In the genomic region with DNA sequence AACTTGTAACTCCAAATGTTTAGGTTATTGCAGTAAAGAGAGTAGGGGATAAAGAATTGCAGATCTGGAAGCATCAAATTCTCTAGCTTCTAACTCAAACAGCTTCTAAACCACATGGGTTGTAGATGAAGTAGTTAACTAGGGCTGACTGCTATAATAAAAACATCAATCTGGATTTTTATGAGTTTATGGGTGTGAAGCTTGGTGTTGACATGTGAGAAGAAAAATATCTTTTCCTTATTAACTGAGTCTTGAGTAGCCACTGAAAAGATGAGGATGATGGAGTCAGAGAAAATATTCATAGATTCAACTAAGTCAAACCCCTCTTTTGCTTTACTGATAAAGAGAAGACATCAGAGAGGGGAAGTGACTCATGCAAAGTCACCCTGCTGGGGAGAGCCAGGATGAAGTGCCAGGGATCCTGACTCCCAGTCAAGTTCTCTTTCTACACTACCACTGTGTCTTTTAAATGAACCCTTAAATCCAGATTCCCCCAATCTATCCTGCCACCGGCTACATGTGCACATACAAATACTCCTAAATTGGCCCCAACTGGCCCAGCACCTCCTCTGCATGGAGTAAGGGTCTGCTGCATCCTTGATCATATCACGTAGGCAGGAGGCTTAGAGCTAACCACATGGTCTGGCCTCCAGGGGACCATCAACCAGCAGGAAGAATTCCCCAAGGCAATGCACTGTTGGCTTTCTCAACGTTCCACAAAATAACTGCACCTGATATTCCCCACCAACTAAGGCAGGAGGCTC, we compare ENCODE assay signal across 30 cellular contexts.
A peak's percentile ranks its signal among the peaks of the same experiment; 100 is the strongest.
DNase-seq lines count a peak whose midpoint lies in the region; ATAC-seq and TF ChIP-seq lines count a peak whose summit lies in the region.
"Had no signal": no experiment of that assay in that cellular context is flagged by ENCODE, and none has a peak within 500 bp of the region (broad histone marks: within the 10 kb centered on the region; RNA-seq: fewer than 3 reads in every experiment).

No MANE protein-coding gene starts in this region.

- peaks cover 11% of the 10 kb centered on the region for H3K9me3 Mint-ChIP-seq in endodermal cell
- H3K9me3 Mint-ChIP-seq: activated CD4-positive, alpha-beta T cell treated with anti-CD3 and anti-CD28 coated beads, Interleukin-2, amount 10 ng/mL, durations not matched to agents 24 days and 14 days had no signal

- no peak for ATAC-seq in left ventricle myocardium superior
- ATAC-seq: pancreas, right cardiac atrium, T-helper 17 cell had no signal

- TF ChIP-seq CTCF in right atrium auricular region (IDR thresholded peaks at IDR 0.05), result no peak
- no peak for TF ChIP-seq CTCF in NB4 (IDR thresholded peaks at IDR 0.05; ENCODE audit: low read depth, low read length)
- no peak for TF ChIP-seq CTCF in endodermal cell (conservative IDR thresholded peaks at IDR 0.05)
- TF ChIP-seq CTCF in dorsolateral prefrontal cortex (IDR thresholded peaks at IDR 0.05 in 54 of 56, conservative IDR thresholded peaks at IDR 0.05 in 2 of 56; ENCODE audit: low read depth in 1 of 56, partially characterized antibody in 56 of 56), result no peak

- H3K27me3 ChIP-seq in right atrium auricular region, result no peaks in the 10 kb centered on the region
- peaks cover 16% of the 10 kb centered on the region for H3K27me3 ChIP-seq in endodermal cell (ENCODE audit: control insufficient read depth, insufficient read depth, low read length, poor library complexity, severe bottlenecking)
- H3K27me3 ChIP-seq in dorsolateral prefrontal cortex, result no peaks in the 10 kb centered on the region
- H3K27me3 ChIP-seq: pancreas, Peyer's patch had no signal

- no peak overlapping the region for H3K4me3 Mint-ChIP-seq in endodermal cell
- H3K4me3 Mint-ChIP-seq: activated CD4-positive, alpha-beta T cell treated with anti-CD3 and anti-CD28 coated beads, Interleukin-2, amount 10 ng/mL, durations not matched to agents 24 days and 14 days; T-helper 17 cell had no signal

- H3K4me3 ChIP-seq in right atrium auricular region (no peak overlapping the region), NB4 (ENCODE audit: low read depth, low read length) (no peak overlapping the region), endodermal cell (ENCODE audit: low read length) (no peak overlapping the region), dorsolateral prefrontal cortex (no peak overlapping the region)
- H3K4me3 ChIP-seq: lung, pancreas, Peyer's patch, SK-N-MC, spleen, transverse colon had no signal

- no peaks in the 10 kb centered on the region for H3K9me3 ChIP-seq in right atrium auricular region
- no peaks in the 10 kb centered on the region for H3K9me3 ChIP-seq in endodermal cell (ENCODE audit: control insufficient read depth, low read length)
- H3K9me3 ChIP-seq: Caco-2, pancreas, Peyer's patch, transverse colon had no signal

- H3K4me1 ChIP-seq in right atrium auricular region (no peaks in the 10 kb centered on the region), endodermal cell (ENCODE audit: control insufficient read depth, insufficient read depth, low read length) (no peaks in the 10 kb centered on the region)
- H3K4me1 ChIP-seq: Caco-2, pancreas, Peyer's patch, spleen had no signal

- peaks cover 2% of the 10 kb centered on the region for H3K36me3 Mint-ChIP-seq in endodermal cell (ENCODE audit: low read depth)

- no peak overlapping the region for H3K9ac ChIP-seq in endodermal cell (ENCODE audit: extremely low read depth, low read length, poor library complexity, severe bottlenecking)

- no peak overlapping the region for H3K27ac ChIP-seq in right atrium auricular region
- H3K27ac ChIP-seq in endodermal cell (ENCODE audit: low read depth, low read length), result no peak overlapping the region
- no peak overlapping the region for H3K27ac ChIP-seq in dorsolateral prefrontal cortex
- H3K27ac ChIP-seq: C4-2B, pancreas, Peyer's patch, SK-N-MC, spleen, transverse colon, WERI-Rb-1 had no signal

- WGBS in endodermal cell (ENCODE audit: insufficient coverage in 1 of 2, insufficient read length in 1 of 2), 2 experiments, result 73 to 82% methylated on average over 2 to 3 of the region's 3 CpGs

- no peak overlapping the region for H3K27ac Mint-ChIP-seq in endodermal cell
- H3K27ac Mint-ChIP-seq: activated CD4-positive, alpha-beta T cell treated with anti-CD3 and anti-CD28 coated beads, Interleukin-2, amount 10 ng/mL, durations not matched to agents 24 days and 14 days; T-helper 17 cell had no signal

- peaks cover 18% of the 10 kb centered on the region for H3K27me3 Mint-ChIP-seq in endodermal cell (ENCODE audit: insufficient read depth)

- no peak for TF ChIP-seq POLR2A in NB4 (IDR thresholded peaks at IDR 0.05; ENCODE audit: extremely low read depth, insufficient read length)

- H3K4me1 Mint-ChIP-seq in endodermal cell, result peaks cover 14% of the 10 kb centered on the region
- H3K4me1 Mint-ChIP-seq: activated CD4-positive, alpha-beta T cell treated with anti-CD3 and anti-CD28 coated beads, Interleukin-2, amount 10 ng/mL, durations not matched to agents 24 days and 14 days; T-helper 17 cell had no signal

- peak; percentile 51 for DNase-seq in right atrium auricular region (ENCODE audit: low spot score)
- no peak for DNase-seq in left ventricle myocardium superior
- DNase-seq in NB4 (ENCODE audit: low read depth), result peak; percentile 51
- peak; percentile 52 for DNase-seq in endodermal cell
- DNase-seq in NCI-H524 (lab: John Stamatoyannopoulos, UW), result no peak
- DNase-seq in DMS53 treated with DMSO at 0.1 percent for 48 hours (lab: John Stamatoyannopoulos, UW; ENCODE audit: unreplicated experiment), result no peak
- DNase-seq in dorsolateral prefrontal cortex, result no peak
- no peak for DNase-seq in 8988T
- DNase-seq: activated CD4-positive, alpha-beta T cell treated with anti-CD3 and anti-CD28 coated beads, Interleukin-2, amount 10 ng/mL, durations not matched to agents 24 days and 14 days; activated T-cell treated with anti-CD3 and anti-CD28 coated beads, Interleukin-2, amount 50 U/mL, for 48 hours; Caco-2; central memory CD4-positive, alpha-beta T cell; dermis blood vessel endothelial cell; DMS79 treated with DMSO at 0.1 percent for 48 hours; H7; IMR-90; islet precursor cell; NCI-H1436; NCI-H2081 treated with DMSO at 0.1 percent for 48 hours; NCI-H446 treated with DMSO at 0.1 percent for 48 hours; pancreas; Peyer's patch; right cardiac atrium; spleen; T-helper 17 cell; transverse colon; WERI-Rb-1 had no signal

- H3K36me3 ChIP-seq in right atrium auricular region (no peaks in the 10 kb centered on the region), endodermal cell (ENCODE audit: control insufficient read depth, insufficient read depth, low read length) (no peaks in the 10 kb centered on the region)
- H3K36me3 ChIP-seq: pancreas, Peyer's patch, spleen, transverse colon, WERI-Rb-1 had no signal

- intact Hi-C loops in left ventricle myocardium superior (cut with micrococcal nuclease), result no loop called here
- intact Hi-C loops in dorsolateral prefrontal cortex (cut with DNase I), result no loop called here

Comparison
In these comparisons a context has a peak if more than half of its experiments do, and no peak if none do; other contexts are left out.
1. DNase-seq: peak in right atrium auricular region (single experiment), NB4 (single experiment) and endodermal cell (single experiment); none in left ventricle myocardium superior (single experiment), NCI-H524 (0 of 2), DMS53 treated with DMSO at 0.1 percent for 48 hours (single experiment), dorsolateral prefrontal cortex (0 of 10) and 8988T (single experiment).